1 cellular context compared by ENCODE assay signal in genomic region chr3:184449161-184449515, GRCh38.
TF ChIP-seq lines count a peak whose summit lies in the region.

No MANE protein-coding gene starts in this region.

TF ChIP-seq in A549, 52 proteins besides CTCF, POLR2A, EP300 and RAD21 (continued from another document):
- TF ChIP-seq, protein P1, sequence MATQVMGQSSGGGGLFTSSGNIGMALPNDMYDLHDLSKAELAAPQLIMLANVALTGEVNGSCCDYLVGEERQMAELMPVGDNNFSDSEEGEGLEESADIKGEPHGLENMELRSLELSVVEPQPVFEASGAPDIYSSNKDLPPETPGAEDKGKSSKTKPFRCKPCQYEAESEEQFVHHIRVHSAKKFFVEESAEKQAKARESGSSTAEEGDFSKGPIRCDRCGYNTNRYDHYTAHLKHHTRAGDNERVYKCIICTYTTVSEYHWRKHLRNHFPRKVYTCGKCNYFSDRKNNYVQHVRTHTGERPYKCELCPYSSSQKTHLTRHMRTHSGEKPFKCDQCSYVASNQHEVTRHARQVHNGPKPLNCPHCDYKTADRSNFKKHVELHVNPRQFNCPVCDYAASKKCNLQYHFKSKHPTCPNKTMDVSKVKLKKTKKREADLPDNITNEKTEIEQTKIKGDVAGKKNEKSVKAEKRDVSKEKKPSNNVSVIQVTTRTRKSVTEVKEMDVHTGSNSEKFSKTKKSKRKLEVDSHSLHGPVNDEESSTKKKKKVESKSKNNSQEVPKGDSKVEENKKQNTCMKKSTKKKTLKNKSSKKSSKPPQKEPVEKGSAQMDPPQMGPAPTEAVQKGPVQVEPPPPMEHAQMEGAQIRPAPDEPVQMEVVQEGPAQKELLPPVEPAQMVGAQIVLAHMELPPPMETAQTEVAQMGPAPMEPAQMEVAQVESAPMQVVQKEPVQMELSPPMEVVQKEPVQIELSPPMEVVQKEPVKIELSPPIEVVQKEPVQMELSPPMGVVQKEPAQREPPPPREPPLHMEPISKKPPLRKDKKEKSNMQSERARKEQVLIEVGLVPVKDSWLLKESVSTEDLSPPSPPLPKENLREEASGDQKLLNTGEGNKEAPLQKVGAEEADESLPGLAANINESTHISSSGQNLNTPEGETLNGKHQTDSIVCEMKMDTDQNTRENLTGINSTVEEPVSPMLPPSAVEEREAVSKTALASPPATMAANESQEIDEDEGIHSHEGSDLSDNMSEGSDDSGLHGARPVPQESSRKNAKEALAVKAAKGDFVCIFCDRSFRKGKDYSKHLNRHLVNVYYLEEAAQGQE (IDR thresholded peaks at IDR 0.05): no peak
TF ChIP-seq in A549: peak in this region for 1.
